ENCODE assay signal across 28 cellular contexts in genomic region chr10:127417686-127418415, GRCh38.
"Had no signal": no experiment of that assay in that cellular context is flagged by ENCODE, and none has a peak within 500 bp of the region (broad histone marks: within the 10 kb centered on the region; RNA-seq: fewer than 3 reads in every experiment).

No MANE protein-coding gene starts in this region.

- H3K27ac Mint-ChIP-seq: activated B cell treated with CpG ODN at 0.5 μM for 24 hours; activated CD8-positive, alpha-beta T cell treated with anti-CD3 and anti-CD28 coated beads for 36 hours; activated naive CD4-positive, alpha-beta T cell treated with anti-CD3 and anti-CD28 coated beads for 36 hours; activated naive CD4-positive, alpha-beta T cell treated with anti-CD3 and anti-CD28 coated beads, Interleukin-2, amount 50 U/mL, for 24 hours; activated naive CD8-positive, alpha-beta T cell treated with anti-CD3 and anti-CD28 coated beads for 36 hours; activated T-helper 2 cell treated with anti-CD3 and anti-CD28 coated beads, Interferon-gamma antibody, Interleukin-2, Interleukin-4, amounts not matched to agents 10 μg/mL and 5 μg/mL and 100 μg/mL, durations not matched to agents 14 hours and 24 hours and 36 hours; T-helper 17 cell; T-helper 2 cell treated with Interferon-gamma antibody and Interleukin-4, amounts not matched to agents 5 μg/mL and 100 μg/mL, for 36 hours had no signal

- H3K4me1 ChIP-seq: body of pancreas, breast epithelium, colonic mucosa had no signal

- H3K9me3 Mint-ChIP-seq: activated CD8-positive, alpha-beta T cell treated with anti-CD3 and anti-CD28 coated beads for 36 hours; activated naive CD4-positive, alpha-beta T cell treated with anti-CD3 and anti-CD28 coated beads for 36 hours; activated naive CD4-positive, alpha-beta T cell treated with anti-CD3 and anti-CD28 coated beads, Interleukin-2, amount 50 U/mL, for 24 hours; activated naive CD8-positive, alpha-beta T cell treated with anti-CD3 and anti-CD28 coated beads for 36 hours; activated T-cell treated with anti-CD3 and anti-CD28 coated beads, Interleukin-2, amount 50 U/mL, for 4 hours; activated T-helper 2 cell treated with anti-CD3 and anti-CD28 coated beads, Interferon-gamma antibody, Interleukin-2, Interleukin-4, amounts not matched to agents 10 μg/mL and 5 μg/mL and 100 μg/mL, durations not matched to agents 14 hours and 24 hours and 36 hours; T-helper 2 cell treated with Interferon-gamma antibody and Interleukin-4, amounts not matched to agents 5 μg/mL and 100 μg/mL, for 36 hours had no signal

- ATAC-seq: activated CD4-positive, CD25-positive, alpha-beta regulatory T cell treated with anti-CD3 and anti-CD28 coated beads, Interleukin-2, amount 50 U/mL, for 24 hours; activated CD8-positive, alpha-beta T cell treated with anti-CD3 and anti-CD28 coated beads for 36 hours; activated T-cell treated with anti-CD3 and anti-CD28 coated beads, Interleukin-2, amount 50 U/mL, for 4 hours; body of pancreas; esophagus mucosa; T-helper 17 cell had no signal

- H3K9me3 ChIP-seq: body of pancreas, breast epithelium, colonic mucosa had no signal

- H3K36me3 Mint-ChIP-seq: activated naive CD4-positive, alpha-beta T cell treated with anti-CD3 and anti-CD28 coated beads, Interleukin-2, amount 50 U/mL, for 24 hours; activated naive CD8-positive, alpha-beta T cell treated with anti-CD3 and anti-CD28 coated beads for 36 hours had no signal

- H3K4me3 Mint-ChIP-seq: activated B cell treated with CpG ODN at 0.5 μM for 24 hours; activated CD8-positive, alpha-beta T cell treated with anti-CD3 and anti-CD28 coated beads for 36 hours; activated naive CD4-positive, alpha-beta T cell treated with anti-CD3 and anti-CD28 coated beads for 36 hours; activated naive CD4-positive, alpha-beta T cell treated with anti-CD3 and anti-CD28 coated beads, Interleukin-2, amount 50 U/mL, for 24 hours; activated naive CD8-positive, alpha-beta T cell treated with anti-CD3 and anti-CD28 coated beads for 36 hours; activated T-cell treated with anti-CD3 and anti-CD28 coated beads, Interleukin-2, amount 50 U/mL, for 4 hours; T-helper 17 cell; T-helper 2 cell treated with Interferon-gamma antibody and Interleukin-4, amounts not matched to agents 5 μg/mL and 100 μg/mL, for 36 hours had no signal

- H3K27me3 ChIP-seq: body of pancreas, breast epithelium, cardiac muscle cell, colonic mucosa had no signal

- H3K27me3 Mint-ChIP-seq: activated B cell treated with CpG ODN at 0.5 μM for 24 hours; activated CD8-positive, alpha-beta T cell treated with anti-CD3 and anti-CD28 coated beads for 36 hours; activated naive CD4-positive, alpha-beta T cell treated with anti-CD3 and anti-CD28 coated beads, Interleukin-2, amount 50 U/mL, for 24 hours; activated naive CD8-positive, alpha-beta T cell treated with anti-CD3 and anti-CD28 coated beads for 36 hours had no signal

- H3K4me3 ChIP-seq: body of pancreas, breast epithelium, cardiac muscle cell, colonic mucosa had no signal

- H3K27ac ChIP-seq: body of pancreas, breast epithelium, cardiac muscle cell, colonic mucosa, VCaP had no signal

- DNase-seq: activated B cell treated with CpG ODN at 0.5 μM for 24 hours; activated CD4-positive, alpha-beta T cell treated with anti-CD3 and anti-CD28 coated beads for 48 hours; activated CD4-positive, alpha-beta T cell treated with anti-CD3 and anti-CD28 coated beads, Interleukin-2, amount 50 U/mL, for 1 hour; activated CD4-positive, alpha-beta T cell treated with anti-CD3 and anti-CD28 coated beads, Interleukin-2, amount 50 U/mL, for 48 hours; activated CD8-positive, alpha-beta memory T cell treated with anti-CD3 and anti-CD28 coated beads for 24 hours; activated CD8-positive, alpha-beta T cell treated with anti-CD3 and anti-CD28 coated beads for 36 hours; activated effector memory CD4-positive, alpha-beta T cell treated with anti-CD3 and anti-CD28 coated beads, Interleukin-2, amount 50 U/mL, for 16 hours; activated naive CD4-positive, alpha-beta T cell treated with anti-CD3 and anti-CD28 coated beads for 36 hours; activated naive CD8-positive, alpha-beta T cell treated with anti-CD3 and anti-CD28 coated beads for 36 hours; activated T-cell treated with anti-CD3 and anti-CD28 coated beads, Interleukin-2, amount 50 U/mL, for 4 hours; anterior cingulate cortex; body of pancreas; central memory CD4-positive, alpha-beta T cell; cerebellar nuclear complex; colonic mucosa; effector CD8-positive, alpha-beta T cell; foreskin fibroblast; T-helper 1 cell; T-helper 17 cell; T1000 had no signal

- H3K4me1 Mint-ChIP-seq: activated B cell treated with CpG ODN at 0.5 μM for 24 hours; activated naive CD4-positive, alpha-beta T cell treated with anti-CD3 and anti-CD28 coated beads, Interleukin-2, amount 50 U/mL, for 24 hours; activated naive CD8-positive, alpha-beta T cell treated with anti-CD3 and anti-CD28 coated beads for 36 hours; T-helper 17 cell had no signal

- H3K36me3 ChIP-seq: breast epithelium, cardiac muscle cell, colonic mucosa had no signal
